Comparison of ENCODE assay signal across 11 cellular contexts in the genomic region with DNA sequence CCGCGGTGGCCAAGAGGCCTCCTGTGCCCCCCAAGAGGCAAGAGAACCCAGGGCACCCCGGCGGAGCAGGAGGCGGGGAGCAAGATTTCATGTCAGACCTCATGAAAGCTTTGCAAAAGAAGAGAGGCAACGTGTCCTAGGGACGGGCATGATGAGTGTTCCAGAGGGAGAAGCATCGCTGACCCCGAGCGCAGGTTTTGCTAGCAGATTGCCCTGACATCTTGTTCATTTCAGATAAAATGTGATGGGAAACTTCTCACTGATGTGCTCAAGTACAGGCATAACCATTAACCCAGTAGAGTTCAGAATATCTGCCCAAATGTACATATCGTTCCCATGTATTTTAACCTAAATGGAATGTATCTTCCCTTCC.
DNase-seq lines count a peak whose midpoint lies in the region; ATAC-seq and TF ChIP-seq lines count a peak whose summit lies in the region.
"Had no signal": no experiment of that assay in that cellular context is flagged by ENCODE, and none has a peak within 500 bp of the region (broad histone marks: within the 10 kb centered on the region; RNA-seq: fewer than 3 reads in every experiment).

No MANE protein-coding gene starts in this region.

- no peak overlapping the region for H3K27ac ChIP-seq in RWPE2 (ENCODE audit: poor library complexity, severe bottlenecking)

- TF ChIP-seq CTCF in RWPE2 (IDR thresholded peaks at IDR 0.05; ENCODE audit: poor library complexity, severe bottlenecking) (no peak), glutamatergic neuron (IDR thresholded peaks at IDR 0.05; ENCODE audit: partially characterized antibody, unreplicated experiment) (no peak), retinal pigment epithelial cell (conservative IDR thresholded peaks at IDR 0.05; ENCODE audit: low read depth, low read length) (no peak)

- H3K9me3 ChIP-seq in RWPE2 (ENCODE audit: severe bottlenecking), result no peaks in the 10 kb centered on the region

- no peak overlapping the region for H3K27ac Mint-ChIP-seq in glutamatergic neuron (ENCODE audit: unreplicated experiment)
- H3K27ac Mint-ChIP-seq: activated CD8-positive, alpha-beta T cell treated with anti-CD3 and anti-CD28 coated beads, Interleukin-2, amount 10 ng/mL, durations not matched to agents 7 days and 5 days had no signal

- peak overlapping the region; percentile 46 for H3K4me3 ChIP-seq in H7 (ENCODE audit: insufficient read depth, low read depth, low read length)
- no peak overlapping the region for H3K4me3 ChIP-seq in RWPE2 (ENCODE audit: severe bottlenecking)
- peak overlapping the region; percentile 59 for H3K4me3 ChIP-seq in retinal pigment epithelial cell (ENCODE audit: low read length)

- H3K36me3 ChIP-seq in H7 (replicated peaks; ENCODE audit: control insufficient read depth, insufficient read depth, low read length), result no peaks in the 10 kb centered on the region
- H3K36me3 ChIP-seq in RWPE2 (ENCODE audit: low read depth), result no peaks in the 10 kb centered on the region

- H3K4me3 Mint-ChIP-seq in glutamatergic neuron (ENCODE audit: unreplicated experiment), result peak overlapping the region; percentile 65
- H3K4me3 Mint-ChIP-seq: activated CD8-positive, alpha-beta T cell treated with anti-CD3 and anti-CD28 coated beads, Interleukin-2, amount 10 ng/mL, durations not matched to agents 7 days and 5 days had no signal

- H3K27me3 Mint-ChIP-seq in glutamatergic neuron (ENCODE audit: unreplicated experiment), result no peaks in the 10 kb centered on the region

- no peaks in the 10 kb centered on the region for H3K9me3 Mint-ChIP-seq in glutamatergic neuron (ENCODE audit: unreplicated experiment)

- H3K4me1 ChIP-seq in RWPE2 (ENCODE audit: insufficient read depth, poor library complexity, severe bottlenecking), result no peaks in the 10 kb centered on the region

- H3K27me3 ChIP-seq in H7 (ENCODE audit: control insufficient read depth, insufficient read depth, low read length), result no peaks in the 10 kb centered on the region; the same call in 1 of the 2 replicates
- peaks cover 71% of the 10 kb centered on the region for H3K27me3 ChIP-seq in RWPE2 (ENCODE audit: insufficient read depth, poor library complexity, severe bottlenecking)

- no peak for DNase-seq in H7
- DNase-seq in RWPE2 (ENCODE audit: low spot score), result no peak
- DNase-seq in glutamatergic neuron, result peak; percentile 30
- no peak for DNase-seq in retinal pigment epithelial cell (ENCODE audit: low read depth)
- DNase-seq in A172 (ENCODE audit: low spot score), result no peak
- DNase-seq in NCI-H345 treated with DMSO at 0.1 percent for 48 hours (lab: John Stamatoyannopoulos, UW; ENCODE audit: unreplicated experiment), result no peak
- DNase-seq in HuH-7 (ENCODE audit: low spot score), result no peak
- DNase-seq: activated CD8-positive, alpha-beta T cell treated with anti-CD3 and anti-CD28 coated beads, Interleukin-2, amount 10 ng/mL, durations not matched to agents 7 days and 5 days; amniotic stem cell; DND-41; NCI-H510A treated with DMSO at 0.1 percent for 48 hours had no signal

- peak; percentile 21; the same call in 1 of the 3 replicates for ATAC-seq in RWPE2 (ENCODE audit: low read depth)
- ATAC-seq: activated CD8-positive, alpha-beta T cell treated with anti-CD3 and anti-CD28 coated beads, Interleukin-2, amount 10 ng/mL, durations not matched to agents 7 days and 5 days had no signal

- no peaks in the 10 kb centered on the region for H3K36me3 Mint-ChIP-seq in glutamatergic neuron (ENCODE audit: unreplicated experiment)

- no peaks in the 10 kb centered on the region for H3K4me1 Mint-ChIP-seq in glutamatergic neuron (ENCODE audit: low read depth, unreplicated experiment)
